Comparison of ENCODE assay signal across 11 cellular contexts in genomic region chr16:89374393-89374948, GRCh38.
DNase-seq lines count a peak whose midpoint lies in the region; ATAC-seq, FAIRE-seq and TF ChIP-seq lines count a peak whose summit lies in the region.
"Had no signal": no experiment of that assay in that cellular context is flagged by ENCODE, and none has a peak within 500 bp of the region (broad histone marks: within the 10 kb centered on the region; RNA-seq: fewer than 3 reads in every experiment).

No MANE protein-coding gene starts in this region.

- H3K27ac Mint-ChIP-seq in activated T-helper 17 cell treated with anti-CD3 and anti-CD28 coated beads, Interleukin-2, amount 50 U/mL, for 72 hours, result peak overlapping the region; percentile 28
- no peak overlapping the region for H3K27ac Mint-ChIP-seq in immature natural killer cell

- no TSS peak for BruUV-seq in HepG2 (replicated peaks; lab: Mats Ljungman, UMichigan)

- DNase-seq in Ammon's horn (ENCODE audit: low spot score) (peak; percentile 78), HEK293T (ENCODE audit: extremely low spot score) (peak; percentile 62), HepG2 (ENCODE audit: low spot score) (no peak), immature natural killer cell (no peak), GOT3 (lab: John Stamatoyannopoulos, UW) (no peak), small intestine (no peak)
- DNase-seq: tibial artery had no signal

- TF ChIP-seq POLR2A in HepG2 (IDR thresholded peaks at IDR 0.05; ENCODE audit: insufficient read depth in 1 of 2, low read depth in 2 of 2, low read length in 2 of 2), result no peak

- POLR2A ChIA-PET in HEK293T (lab: Yijun Ruan, JAX), result interaction anchor here (0.6 to 1.2 kb wide), 2 partner anchors 9 to 115 kb away, joined by 3 to 5 read pairs; no protein-coding TSS in a partner anchor
- POLR2A ChIA-PET in HepG2 (lab: Yijun Ruan, JAX), result no interaction called here

- no peak for FAIRE-seq in HepG2 (lab: Jason Lieb, UNC)
- FAIRE-seq in small intestine (lab: Jason Lieb, UNC), result no peak
- FAIRE-seq: frontal cortex had no signal

- CTCF ChIA-PET in HEK293T (lab: Yijun Ruan, JAX) (interaction anchor here (0.6 to 1.5 kb wide), 3 partner anchors 9 to 11 kb away, joined by 3 to 6 read pairs (median 3); no protein-coding TSS in a partner anchor), HepG2 (lab: Yijun Ruan, JAX; ENCODE audit: low intra/inter-chr PET ratio, low total read pairs) (no interaction called here)

- H3K9me3 Mint-ChIP-seq in activated T-helper 17 cell treated with anti-CD3 and anti-CD28 coated beads, Interleukin-2, amount 50 U/mL, for 72 hours, result no peaks in the 10 kb centered on the region
- H3K9me3 Mint-ChIP-seq in immature natural killer cell, result no peaks in the 10 kb centered on the region

- H3K9me3 ChIP-seq in HepG2 (ENCODE audit: low read length) (no peaks in the 10 kb centered on the region), small intestine (ENCODE audit: control insufficient read depth, low read depth) (no peaks in the 10 kb centered on the region)

- H4K20me1 ChIP-seq in HepG2 (ENCODE audit: insufficient read depth, low read length), result peaks cover 98% of the 10 kb centered on the region

- 0 out of 2 replicates have a peak, but pooled peaks have one; percentile 17 for TF ChIP-seq CTCF in HepG2 (CRISPR knock-in tag; IDR thresholded peaks at IDR 0.05)

- no peak for TF ChIP-seq EP300 in HepG2 (IDR thresholded peaks at IDR 0.05; ENCODE audit: low read depth in 2 of 2, low read length in 2 of 2)
- TF ChIP-seq EP300 in HepG2 (CRISPR knock-in tag; IDR thresholded peaks at IDR 0.05; ENCODE audit: borderline replicate concordance), result no peak

- H3K4me1 ChIP-seq in HepG2 (ENCODE audit: insufficient read depth, low read length) (peaks cover 37% of the 10 kb centered on the region), small intestine (ENCODE audit: control insufficient read depth in 2 of 2, insufficient read depth in 1 of 2, low read depth in 1 of 2, low read length in 1 of 2) (no peaks in the 10 kb centered on the region)

- H3K79me2 ChIP-seq in HepG2 (ENCODE audit: insufficient read depth, low read length), result peaks cover 100% of the 10 kb centered on the region

- no peak overlapping the region for H3K27ac ChIP-seq in HepG2 (ENCODE audit: extremely low read length, insufficient read depth, low read length)
- H3K27ac ChIP-seq in small intestine (ENCODE audit: low read depth in 1 of 2, low read length in 1 of 2), result no peak overlapping the region
- H3K27ac ChIP-seq: HL-60 had no signal

- H3K4me3 Mint-ChIP-seq in activated T-helper 17 cell treated with anti-CD3 and anti-CD28 coated beads, Interleukin-2, amount 50 U/mL, for 72 hours, result no peak overlapping the region
- H3K4me3 Mint-ChIP-seq in immature natural killer cell, result no peak overlapping the region

- in situ Hi-C loops in HepG2 (cut with HindIII; ENCODE audit: extremely low pct_ligation_motif_present, low pct_unique_long_range_greater_than_20kb), result no loop called here

- intact Hi-C loops in HepG2 (cut with micrococcal nuclease; ENCODE audit: unreplicated experiment), result no loop called here

- H3K36me3 Mint-ChIP-seq in activated T-helper 17 cell treated with anti-CD3 and anti-CD28 coated beads, Interleukin-2, amount 50 U/mL, for 72 hours (ENCODE audit: low read depth), result peaks cover 30% of the 10 kb centered on the region
- H3K36me3 Mint-ChIP-seq in immature natural killer cell, result no peaks in the 10 kb centered on the region

- ATAC-seq in activated T-helper 17 cell treated with anti-CD3 and anti-CD28 coated beads, Interleukin-2, amount 50 U/mL, for 72 hours (replicated peaks), result no peak
- ATAC-seq in HepG2, result peak; percentile 44
- no peak for ATAC-seq in GM19463 (IDR thresholded peaks at IDR 0.05; ENCODE audit: unreplicated experiment)

- H3K4me3 ChIP-seq in HepG2 (replicated peaks in 1 of 3; ENCODE audit: insufficient read depth in 1 of 3, low read depth in 2 of 3, low read length in 3 of 3) (no peak overlapping the region), small intestine (ENCODE audit: low read depth in 1 of 2, low read length in 2 of 2) (no peak overlapping the region)
- H3K4me3 ChIP-seq: tibial artery had no signal

- no peak overlapping the region for H3K4me2 ChIP-seq in HepG2 (ENCODE audit: low read depth, low read length)

- H3K27me3 ChIP-seq in HepG2 (ENCODE audit: control insufficient read depth in 1 of 2, insufficient read depth in 2 of 2, low read length in 2 of 2), result no peaks in the 10 kb centered on the region
- no peaks in the 10 kb centered on the region for H3K27me3 ChIP-seq in small intestine (ENCODE audit: control insufficient read depth in 2 of 2, insufficient read depth in 2 of 2, low read length in 2 of 2)
- H3K27me3 ChIP-seq: tibial artery had no signal

- peaks cover 21 to 35% of the 10 kb centered on the region in 2 experiments for H3K36me3 ChIP-seq in HepG2 (replicated peaks in 1 of 2; ENCODE audit: control insufficient read depth in 1 of 2, insufficient read depth in 2 of 2, low read length in 2 of 2)
- H3K36me3 ChIP-seq in small intestine (ENCODE audit: control insufficient read depth in 2 of 2, insufficient read depth in 2 of 2, low read length in 2 of 2), result no peaks in the 10 kb centered on the region

- WGBS in HepG2 (ENCODE audit: low lambda C conversion rate), result 90% methylated on average over 18 of the region's 18 CpGs
- WGBS in small intestine, 3 donors, result 70 to 88% (median 82%) methylated on average over 18 of the region's 18 CpGs

- no peak overlapping the region for H2AFZ ChIP-seq in HepG2 (ENCODE audit: low read length)

- no peak overlapping the region for H3K9ac ChIP-seq in HepG2 (ENCODE audit: insufficient read depth, low read depth, low read length)

- peaks cover 23% of the 10 kb centered on the region for H3K4me1 Mint-ChIP-seq in activated T-helper 17 cell treated with anti-CD3 and anti-CD28 coated beads, Interleukin-2, amount 50 U/mL, for 72 hours
- peaks cover 83 to 91% of the 10 kb centered on the region in 2 donors for H3K4me1 Mint-ChIP-seq in immature natural killer cell

- TF ChIP-seq RAD21 in HepG2 (CRISPR knock-in tag; IDR thresholded peaks at IDR 0.05), result no peak

- no peaks in the 10 kb centered on the region for H3K27me3 Mint-ChIP-seq in activated T-helper 17 cell treated with anti-CD3 and anti-CD28 coated beads, Interleukin-2, amount 50 U/mL, for 72 hours
- peaks cover 0 to 8% (median 2%) of the 10 kb centered on the region in 3 donors for H3K27me3 Mint-ChIP-seq in immature natural killer cell (ENCODE audit: low read depth in 3 of 3)

TF ChIP-seq in HEK293T, 16 proteins besides CTCF, POLR2A, EP300 and RAD21:
- no peak for TF ChIP-seq ZNF384 (IDR thresholded peaks at IDR 0.05)
- no peak for TF ChIP-seq L3MBTL2 (conservative IDR thresholded peaks at IDR 0.05)
TF ChIP-seq in HEK293T: peak in this region for 0.

TF ChIP-seq in HepG2, 621 proteins besides CTCF, POLR2A, EP300 and RAD21 (continues in another document):
- 0 out of 2 replicates have a peak, but pooled peaks have one; percentile 18 for TF ChIP-seq POGK (CRISPR knock-in tag; conservative IDR thresholded peaks at IDR 0.05)
- no peak for TF ChIP-seq ZBTB25 (CRISPR knock-in tag; IDR thresholded peaks at IDR 0.05)
- peak; percentile 49 for TF ChIP-seq PRPF4 (IDR thresholded peaks at IDR 0.05; ENCODE audit: low read depth, low read length, poor library complexity, severe bottlenecking)
- TF ChIP-seq ZNF660 (CRISPR knock-in tag; IDR thresholded peaks at IDR 0.05; ENCODE audit: borderline replicate concordance, low read depth), result no peak
- no peak for TF ChIP-seq ZNF501 (CRISPR knock-in tag; IDR thresholded peaks at IDR 0.05)
- TF ChIP-seq ZNF572 (CRISPR knock-in tag; IDR thresholded peaks at IDR 0.05), result no peak
- no peak for TF ChIP-seq BCL6 (CRISPR knock-in tag; IDR thresholded peaks at IDR 0.05)
- TF ChIP-seq ZBTB33 (CRISPR knock-in tag; IDR thresholded peaks at IDR 0.05), result peak; percentile 84; the same call in 1 of the 2 replicates
- TF ChIP-seq CC2D1A (CRISPR knock-in tag; IDR thresholded peaks at IDR 0.05), result no peak
- no peak for TF ChIP-seq ZNF546 (CRISPR knock-in tag; conservative IDR thresholded peaks at IDR 0.05)
- 0 out of 2 replicates have a peak, but pooled peaks have one; percentile 6 for TF ChIP-seq STAG1 (CRISPR knock-in tag; IDR thresholded peaks at IDR 0.05)
- TF ChIP-seq MATR3 (CRISPR knock-in tag; IDR thresholded peaks at IDR 0.05), result no peak

Comparison
In these comparisons a context has a peak if more than half of its experiments do, and no peak if none do; other contexts are left out.
1. DNase-seq: peak in Ammon's horn (single experiment) and HEK293T (single experiment); none in HepG2 (single experiment), immature natural killer cell (0 of 3), GOT3 (single experiment) and small intestine (single experiment).